ENCODE assay signal across 9 cellular contexts in genomic region chr18:69838620-69839411, GRCh38.
DNase-seq lines count a peak whose midpoint lies in the region; ATAC-seq and FAIRE-seq lines count a peak whose summit lies in the region.
"Had no signal": no experiment of that assay in that cellular context is flagged by ENCODE, and none has a peak within 500 bp of the region (broad histone marks: within the 10 kb centered on the region; RNA-seq: fewer than 3 reads in every experiment).

No MANE protein-coding gene starts in this region.

- peak; percentile 52 for DNase-seq in ELR (ENCODE audit: low read depth)
- peak; percentile 8 to 73 for DNase-seq in HAP-1 (ENCODE audit: low spot score in 2 of 2)
- peak; percentile 92 for DNase-seq in OCI-M1 (lab: John Stamatoyannopoulos, UW)
- peak; percentile 66 for DNase-seq in iPS DF 4.7 (ENCODE audit: extremely low read depth, low spot score)
- no peak for DNase-seq in trophoblast cell
- no peak for DNase-seq in urothelium cell line (ENCODE audit: low spot score)
- DNase-seq in left cardiac atrium: no peak
- DNase-seq in NCI-H446 treated with DMSO at 0.1 percent for 48 hours (lab: John Stamatoyannopoulos, UW): no peak
- DNase-seq: mesenchymal stem cell had no signal

- H3K27ac ChIP-seq in trophoblast cell (ENCODE audit: low read depth, low read length): no peak overlapping the region

- H3K4me1 ChIP-seq in HAP-1 (no peaks in the 10 kb centered on the region), trophoblast cell (ENCODE audit: control insufficient read depth in 1 of 2, insufficient read depth in 2 of 2, low read length in 2 of 2) (no peaks in the 10 kb centered on the region)

- H3K18ac ChIP-seq in trophoblast cell (ENCODE audit: low read length): no peak overlapping the region

- H3K4ac ChIP-seq in trophoblast cell (ENCODE audit: low read depth, low read length): no peak overlapping the region

- H4K12ac ChIP-seq in trophoblast cell (ENCODE audit: low read depth, low read length): no peak overlapping the region

- no peaks in the 10 kb centered on the region for H3K9me3 ChIP-seq in HAP-1
- no peaks in the 10 kb centered on the region for H3K9me3 ChIP-seq in trophoblast cell (ENCODE audit: insufficient read depth, low read depth, low read length)

- H4K8ac ChIP-seq in trophoblast cell (ENCODE audit: low read depth, low read length): no peak overlapping the region

- H3K14ac ChIP-seq in trophoblast cell (ENCODE audit: low read length): no peak overlapping the region

- no peak overlapping the region for H2BK12ac ChIP-seq in trophoblast cell (ENCODE audit: low read length)

- intact Hi-C loops in left cardiac atrium (cut with DNase I): no loop called here

- H3K4me3 ChIP-seq in HAP-1: no peak overlapping the region
- no peak overlapping the region for H3K4me3 ChIP-seq in trophoblast cell (ENCODE audit: low read depth, low read length)

- H3K9ac ChIP-seq in trophoblast cell (ENCODE audit: low read length): no peak overlapping the region

- H3K27me3 ChIP-seq in HAP-1 (ENCODE audit: low read depth): no peaks in the 10 kb centered on the region
- H3K27me3 ChIP-seq in trophoblast cell (ENCODE audit: insufficient read depth, low read length): no peaks in the 10 kb centered on the region

- H3K4me2 ChIP-seq in trophoblast cell (ENCODE audit: low read length): no peak overlapping the region

- H3K79me1 ChIP-seq in trophoblast cell (ENCODE audit: low read length): no peaks in the 10 kb centered on the region

- H3K79me2 ChIP-seq in trophoblast cell (ENCODE audit: control insufficient read depth, insufficient read depth, low read length, poor library complexity): no peaks in the 10 kb centered on the region

- no peak overlapping the region for H2AFZ ChIP-seq in trophoblast cell (ENCODE audit: insufficient read depth, low read length, poor library complexity)

- WGBS in trophoblast cell (ENCODE audit: extremely low coverage, insufficient coverage, insufficient read length): no CpG with 5 or more reads among the region's 3 CpGs

- FAIRE-seq in urothelium cell line (lab: Jason Lieb, UNC): no peak

- H3K36me3 ChIP-seq in HAP-1 (replicated peaks) (no peaks in the 10 kb centered on the region), trophoblast cell (ENCODE audit: control insufficient read depth in 1 of 2, insufficient read depth in 2 of 2, low read length in 2 of 2) (no peaks in the 10 kb centered on the region)

- H2AK5ac ChIP-seq in trophoblast cell (ENCODE audit: low read length): no peak overlapping the region

- no peak for ATAC-seq in left cardiac atrium

- in situ Hi-C loops in HAP-1 (cut with MboI; ENCODE audit: low sequenced_read_pairs): no loop called here

- H2BK120ac ChIP-seq in trophoblast cell (ENCODE audit: insufficient read depth, low read length, poor library complexity): no peak overlapping the region

- H3K23ac ChIP-seq in trophoblast cell (ENCODE audit: low read length): no peak overlapping the region

- H4K91ac ChIP-seq in trophoblast cell (ENCODE audit: low read depth, low read length): no peak overlapping the region

- H2BK5ac ChIP-seq in trophoblast cell (ENCODE audit: low read depth, low read length, poor library complexity): no peak overlapping the region

Comparison
In these comparisons a context has a peak if more than half of its experiments do, and no peak if none do; other contexts are left out.
1. DNase-seq: peak in ELR (single experiment), HAP-1 (2 of 2), OCI-M1 (single experiment) and iPS DF 4.7 (single experiment); none in trophoblast cell (0 of 2), urothelium cell line (single experiment), left cardiac atrium (single experiment) and NCI-H446 treated with DMSO at 0.1 percent for 48 hours (single experiment).